8 cellular contexts compared by ENCODE assay signal in genomic region chr10:102055647-102056419, GRCh38. TPM values are rescaled to one million over a fixed set of nuclear protein-coding genes. Genes with fewer than 3 reads are reported as not detected.
DNase-seq lines count a peak whose midpoint lies in the region; ATAC-seq and TF ChIP-seq lines count a peak whose summit lies in the region.

ARMH3 (minus strand) TSS chr10:102056173; CDS start chr10:102040114, 16,059 bp downstream.

- intact Hi-C loops in dorsolateral prefrontal cortex (cut with DNase I), result loop anchor here (2.0 to 5.0 kb wide), 2 partner anchors 76 to 77 kb away; partner anchors contain the start of gene PPRC1 (in 2 of the 2)
- intact Hi-C loops in right lobe of liver (cut with DNase I), result no loop called here

- H3K4me3 ChIP-seq in dorsolateral prefrontal cortex (peak within 1 kb of the TSS; percentile 69 to 100 (median 89)), right lobe of liver (peak within 1 kb of the TSS; percentile 76 to 94 (median 89))

- H3K27me3 ChIP-seq in dorsolateral prefrontal cortex (no peaks in the 10 kb centered on the region), right lobe of liver (no peaks in the 10 kb centered on the region)

- DNase-seq in C1 segment of cervical spinal cord (lab: John Stamatoyannopoulos, UW), result peak; percentile 61 to 97 (median 93)
- peak; percentile 80 for DNase-seq in NCI-H748 treated with DMSO at 0.1 percent for 48 hours (lab: John Stamatoyannopoulos, UW)
- DNase-seq in activated CD4-positive, alpha-beta T cell treated with anti-CD3 and anti-CD28 coated beads, Interleukin-2, amount 50 U/mL, for 48 hours, result peak; percentile 89 to 92
- DNase-seq in dorsolateral prefrontal cortex, result peak; percentile 87 to 98 (median 95)
- DNase-seq in right lobe of liver, result peak; percentile 90 to 97 (median 95)
- peak; percentile 84 to 87 for DNase-seq in stimulated activated CD4-positive, alpha-beta T cell treated with anti-CD3 and anti-CD28 coated beads, Interleukin-4, amount 100 ng/mL, for 4 hours

- peaks cover 0 to 16% (median 0%) of the 10 kb centered on the region in 4 donors for H3K4me1 ChIP-seq in right lobe of liver

- peak in 26 of 56 donors; percentile 2 to 52 (median 26) for TF ChIP-seq CTCF in dorsolateral prefrontal cortex (IDR thresholded peaks at IDR 0.05 in 54 of 56, conservative IDR thresholded peaks at IDR 0.05 in 2 of 56; ENCODE audit: low read depth in 1 of 56, partially characterized antibody in 56 of 56)
- peak in 1 of 4 donors; percentile 11 for TF ChIP-seq CTCF in right lobe of liver (IDR thresholded peaks at IDR 0.05)

- H3K27ac ChIP-seq in dorsolateral prefrontal cortex (peak within 1 kb of the TSS; percentile 42 to 98 (median 93)), right lobe of liver (peak within 1 kb of the TSS; percentile 83 to 96 (median 93))

- WGBS in right lobe of liver (ENCODE audit: insufficient coverage, low coverage, low lambda C conversion rate, missing lambda C conversion rate), result under 1% methylated on average over 19 of the region's 79 CpGs

- H3K9me3 ChIP-seq in right lobe of liver, result no peaks in the 10 kb centered on the region

- TF ChIP-seq POLR2A in right lobe of liver (IDR thresholded peaks at IDR 0.05), result peak; percentile 73

- ATAC-seq in GM19351 (IDR thresholded peaks at IDR 0.05; ENCODE audit: unreplicated experiment), result peak; percentile 92
- ATAC-seq in HG03521 (IDR thresholded peaks at IDR 0.05; ENCODE audit: unreplicated experiment), result peak; percentile 92
- peak; percentile 93 to 98 (median 96) for ATAC-seq in right lobe of liver

- no peaks in the 10 kb centered on the region for H3K36me3 ChIP-seq in right lobe of liver

RNA-seq across cellular contexts. Expression of gene ARMH3, which starts in this region (rescaled TPM):
- 10 to 100 TPM; 21.8 to 40.4 (median 30.4) TPM for total RNA-seq in dorsolateral prefrontal cortex
- total RNA-seq in right lobe of liver, result 10 to 100 TPM in 4 of 6 experiments, 1 to 10 TPM in 2; 8.5 to 13.4 (median 11.6) TPM

Comparison
In these comparisons a context has a peak if more than half of its experiments do, and no peak if none do; other contexts are left out.
1. Peak in every context shown above with its lines: DNase-seq, ATAC-seq, H3K4me3 ChIP-seq and H3K27ac ChIP-seq.
2. intact Hi-C loops: an anchor here in dorsolateral prefrontal cortex (2.0 to 5.0 kb wide); none called in right lobe of liver.